In the genomic region with DNA sequence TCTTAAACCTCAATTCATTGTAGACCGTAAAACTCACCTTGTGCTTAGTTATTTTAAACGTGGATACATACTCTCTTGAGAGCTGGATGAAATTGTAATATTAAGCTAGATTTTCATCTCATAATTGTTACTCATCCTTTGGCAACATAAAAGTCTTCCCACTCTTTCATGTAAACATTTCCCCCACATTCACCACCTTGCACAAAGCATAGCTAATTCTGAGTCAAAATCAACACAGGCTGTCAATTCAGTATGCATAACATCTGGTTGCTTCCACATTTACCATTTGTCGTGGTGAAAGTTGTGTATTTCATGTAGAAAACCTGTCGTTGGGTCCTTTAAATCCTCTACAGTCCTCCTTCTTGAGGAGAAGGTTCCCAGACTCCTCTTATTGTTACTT, we compare ENCODE assay signal across 31 cellular contexts.
"Had no signal": no experiment of that assay in that cellular context is flagged by ENCODE, and none has a peak within 500 bp of the region (broad histone marks: within the 10 kb centered on the region; RNA-seq: fewer than 3 reads in every experiment).

No MANE protein-coding gene starts in this region.

- H3K27ac Mint-ChIP-seq: activated B cell treated with CpG ODN at 0.5 μM for 24 hours; activated CD8-positive, alpha-beta T cell treated with anti-CD3 and anti-CD28 coated beads for 36 hours; activated naive CD4-positive, alpha-beta T cell treated with anti-CD3 and anti-CD28 coated beads for 36 hours; activated naive CD4-positive, alpha-beta T cell treated with anti-CD3 and anti-CD28 coated beads, Interleukin-2, amount 50 U/mL, for 72 hours; activated naive CD8-positive, alpha-beta T cell treated with anti-CD3 and anti-CD28 coated beads, Interleukin-2, amount 10 ng/mL, durations not matched to agents 7 days and 5 days; activated T-helper 1 cell treated with anti-CD3 and anti-CD28 coated beads, Interleukin-12 subunit alpha, Interleukin-12 subunit beta, Interleukin-2, Interleukin-4 antibody, amounts not matched to agents 30 ng/mL and 10 ng/mL and 1 ng/mL, durations not matched to agents 14 hours and 24 hours and 36 hours; activated T-helper 2 cell treated with anti-CD3 and anti-CD28 coated beads, Interferon-gamma antibody, Interleukin-2, Interleukin-4, amounts not matched to agents 10 μg/mL and 5 μg/mL and 100 μg/mL, durations not matched to agents 14 hours and 24 hours and 36 hours; brain; T-helper 2 cell treated with Interferon-gamma antibody and Interleukin-4, amounts not matched to agents 5 μg/mL and 100 μg/mL, for 36 hours had no signal

- ATAC-seq: activated CD4-positive, CD25-positive, alpha-beta regulatory T cell treated with anti-CD3 and anti-CD28 coated beads, Interleukin-2, amount 50 U/mL, for 24 hours; activated CD8-positive, alpha-beta T cell treated with anti-CD3 and anti-CD28 coated beads for 36 hours; activated naive CD4-positive, alpha-beta T cell treated with anti-CD3 and anti-CD28 coated beads, Interleukin-2, amount 50 U/mL, for 72 hours; activated T-cell treated with anti-CD3 and anti-CD28 coated beads, Interleukin-2, amount 50 U/mL, for 4 hours; esophagus mucosa; foreskin keratinocyte; gastrocnemius medialis; heart left ventricle had no signal

- H3K9me3 ChIP-seq: ascending aorta, breast epithelium, colonic mucosa, gastrocnemius medialis, heart left ventricle had no signal

- H3K27me3 ChIP-seq: ascending aorta, breast epithelium, cardiac muscle cell, colonic mucosa, foreskin keratinocyte, gastrocnemius medialis, heart left ventricle had no signal

- H3K4me1 Mint-ChIP-seq: activated B cell treated with CpG ODN at 0.5 μM for 24 hours; activated naive CD8-positive, alpha-beta T cell treated with anti-CD3 and anti-CD28 coated beads, Interleukin-2, amount 10 ng/mL, durations not matched to agents 7 days and 5 days had no signal

- H3K27me3 Mint-ChIP-seq: activated B cell treated with CpG ODN at 0.5 μM for 24 hours; activated CD8-positive, alpha-beta T cell treated with anti-CD3 and anti-CD28 coated beads for 36 hours; activated naive CD8-positive, alpha-beta T cell treated with anti-CD3 and anti-CD28 coated beads, Interleukin-2, amount 10 ng/mL, durations not matched to agents 7 days and 5 days; brain had no signal

- H3K36me3 ChIP-seq: ascending aorta, breast epithelium, cardiac muscle cell, colonic mucosa, gastrocnemius medialis, heart left ventricle, WERI-Rb-1 had no signal

- H3K9me3 Mint-ChIP-seq: activated naive CD8-positive, alpha-beta T cell treated with anti-CD3 and anti-CD28 coated beads, Interleukin-2, amount 10 ng/mL, durations not matched to agents 7 days and 5 days; activated T-helper 1 cell treated with anti-CD3 and anti-CD28 coated beads, Interleukin-12 subunit alpha, Interleukin-12 subunit beta, Interleukin-2, Interleukin-4 antibody, amounts not matched to agents 30 ng/mL and 10 ng/mL and 1 ng/mL, durations not matched to agents 14 hours and 24 hours and 36 hours; activated T-helper 2 cell treated with anti-CD3 and anti-CD28 coated beads, Interferon-gamma antibody, Interleukin-2, Interleukin-4, amounts not matched to agents 10 μg/mL and 5 μg/mL and 100 μg/mL, durations not matched to agents 14 hours and 24 hours and 36 hours; brain; T-helper 2 cell treated with Interferon-gamma antibody and Interleukin-4, amounts not matched to agents 5 μg/mL and 100 μg/mL, for 36 hours had no signal

- H3K27ac ChIP-seq: ascending aorta, breast epithelium, cardiac muscle cell, colonic mucosa, foreskin keratinocyte, gastrocnemius medialis, heart left ventricle, WERI-Rb-1 had no signal

- H3K4me3 Mint-ChIP-seq: activated B cell treated with CpG ODN at 0.5 μM for 24 hours; activated CD8-positive, alpha-beta T cell treated with anti-CD3 and anti-CD28 coated beads for 36 hours; activated naive CD4-positive, alpha-beta T cell treated with anti-CD3 and anti-CD28 coated beads for 36 hours; activated naive CD8-positive, alpha-beta T cell treated with anti-CD3 and anti-CD28 coated beads, Interleukin-2, amount 10 ng/mL, durations not matched to agents 7 days and 5 days; activated T-cell treated with anti-CD3 and anti-CD28 coated beads, Interleukin-2, amount 50 U/mL, for 4 hours; activated T-helper 1 cell treated with anti-CD3 and anti-CD28 coated beads, Interleukin-12 subunit alpha, Interleukin-12 subunit beta, Interleukin-2, Interleukin-4 antibody, amounts not matched to agents 30 ng/mL and 10 ng/mL and 1 ng/mL, durations not matched to agents 14 hours and 24 hours and 36 hours; brain; T-helper 2 cell treated with Interferon-gamma antibody and Interleukin-4, amounts not matched to agents 5 μg/mL and 100 μg/mL, for 36 hours had no signal

- H3K4me1 ChIP-seq: ascending aorta, breast epithelium, colonic mucosa, foreskin keratinocyte, gastrocnemius medialis, heart left ventricle had no signal

- H3K36me3 Mint-ChIP-seq: activated naive CD4-positive, alpha-beta T cell treated with anti-CD3 and anti-CD28 coated beads, Interleukin-2, amount 50 U/mL, for 72 hours; activated naive CD8-positive, alpha-beta T cell treated with anti-CD3 and anti-CD28 coated beads, Interleukin-2, amount 10 ng/mL, durations not matched to agents 7 days and 5 days; brain had no signal

- H3K4me3 ChIP-seq: ascending aorta, breast epithelium, cardiac muscle cell, colonic mucosa, gastrocnemius medialis, heart left ventricle had no signal

- DNase-seq: activated B cell treated with CpG ODN at 0.5 μM for 24 hours; activated CD4-positive, alpha-beta T cell treated with anti-CD3 and anti-CD28 coated beads for 48 hours; activated CD4-positive, alpha-beta T cell treated with anti-CD3 and anti-CD28 coated beads, Interleukin-2, amount 50 U/mL, for 1 hour; activated CD4-positive, alpha-beta T cell treated with anti-CD3 and anti-CD28 coated beads, Interleukin-2, amount 50 U/mL, for 48 hours; activated CD8-positive, alpha-beta memory T cell treated with anti-CD3 and anti-CD28 coated beads for 24 hours; activated CD8-positive, alpha-beta T cell treated with anti-CD3 and anti-CD28 coated beads for 36 hours; activated effector memory CD4-positive, alpha-beta T cell treated with anti-CD3 and anti-CD28 coated beads, Interleukin-2, amount 50 U/mL, for 16 hours; activated naive CD4-positive, alpha-beta T cell treated with anti-CD3 and anti-CD28 coated beads for 36 hours; activated naive CD8-positive, alpha-beta T cell treated with anti-CD3 and anti-CD28 coated beads, Interleukin-2, amount 10 ng/mL, durations not matched to agents 7 days and 5 days; activated T-cell treated with anti-CD3 and anti-CD28 coated beads, Interleukin-2, amount 50 U/mL, for 4 hours; central memory CD4-positive, alpha-beta T cell; cerebellar nuclear complex; colonic mucosa; effector CD8-positive, alpha-beta T cell; foreskin keratinocyte; gastrocnemius medialis; glutamatergic neuron; heart left ventricle; hypothalamus; T1000; WERI-Rb-1 had no signal
